Comparison of ENCODE assay signal across 1 cellular context in the genomic region with DNA sequence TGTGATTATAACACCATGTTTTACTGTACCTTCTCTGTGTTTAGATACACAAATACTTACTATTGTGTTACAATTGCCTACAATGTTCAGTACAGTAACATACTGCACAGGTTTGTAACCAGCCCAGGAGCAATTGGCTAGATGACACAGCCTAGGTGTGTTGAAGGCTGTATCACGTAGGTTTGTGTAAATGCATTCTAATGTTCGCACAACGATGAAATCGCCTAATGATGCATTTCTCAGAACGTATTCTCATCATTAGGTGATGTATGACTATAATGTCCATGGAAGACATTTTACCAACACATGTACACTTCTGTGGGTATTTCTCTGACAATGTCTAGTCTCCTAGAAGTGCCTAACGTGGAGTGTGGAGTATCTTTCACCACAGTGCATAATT.
TF ChIP-seq lines count a peak whose summit lies in the region.

No MANE protein-coding gene starts in this region.

TF ChIP-seq in HEK293T, 16 proteins besides CTCF, POLR2A, EP300 and RAD21:
- TF ChIP-seq FOXK2 (IDR thresholded peaks at IDR 0.05) (no peak), ARNT (IDR thresholded peaks at IDR 0.05) (no peak), LEF1 (IDR thresholded peaks at IDR 0.05; ENCODE audit: borderline replicate concordance) (no peak), ZNF384 (IDR thresholded peaks at IDR 0.05) (no peak), NFRKB (IDR thresholded peaks at IDR 0.05) (no peak), ELF4 (IDR thresholded peaks at IDR 0.05) (no peak), FOXM1 (IDR thresholded peaks at IDR 0.05; ENCODE audit: borderline replicate concordance) (no peak)
TF ChIP-seq in HEK293T: peak in this region for 0.
